Comparison of ENCODE assay signal across 1 cellular context in the genomic region with DNA sequence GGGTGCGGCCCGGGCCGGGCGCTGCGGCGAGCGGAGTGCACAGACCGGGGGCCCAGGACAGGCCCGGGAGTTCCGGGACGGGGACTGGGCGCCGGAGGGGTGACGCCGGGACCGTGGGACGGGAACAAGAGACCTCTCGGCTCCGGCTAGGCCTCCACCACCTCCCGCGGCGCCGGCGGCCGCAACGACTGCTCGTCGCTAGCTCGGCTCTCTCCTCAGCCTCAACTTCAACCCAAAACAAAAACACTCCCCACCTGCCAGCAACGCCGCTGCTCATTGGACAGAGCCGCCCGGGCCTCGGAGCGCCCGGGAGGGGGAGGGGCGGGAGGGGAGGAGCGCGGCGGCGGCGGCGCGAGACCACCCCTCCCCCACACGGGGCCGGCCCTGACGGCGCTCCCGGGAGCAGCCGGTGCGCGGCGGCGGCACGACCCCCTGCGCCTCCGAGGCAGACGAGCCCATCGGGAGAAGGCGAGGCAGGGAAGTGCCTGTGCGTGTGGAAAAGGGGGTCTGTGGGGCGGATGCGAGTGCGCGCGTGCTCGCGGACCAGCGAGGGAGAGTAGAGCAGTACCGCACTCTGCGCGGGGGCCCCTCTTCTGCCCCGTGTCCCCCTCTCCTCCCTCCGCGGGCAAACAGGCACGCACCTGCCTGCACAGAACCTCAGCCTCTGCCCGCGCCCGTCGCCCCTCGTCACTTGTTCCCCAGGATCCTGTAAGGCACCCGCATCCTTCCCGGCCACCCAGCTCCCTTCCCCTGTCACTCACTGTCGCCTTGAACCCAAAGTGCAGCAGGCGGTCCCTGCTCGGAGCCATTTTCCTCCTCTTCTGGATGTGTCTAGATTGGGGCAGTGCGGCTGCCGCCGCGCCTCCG.
A peak's percentile ranks its signal among the peaks of the same experiment; 100 is the strongest.
TF ChIP-seq lines count a peak whose summit lies in the region.

A gene with protein sequence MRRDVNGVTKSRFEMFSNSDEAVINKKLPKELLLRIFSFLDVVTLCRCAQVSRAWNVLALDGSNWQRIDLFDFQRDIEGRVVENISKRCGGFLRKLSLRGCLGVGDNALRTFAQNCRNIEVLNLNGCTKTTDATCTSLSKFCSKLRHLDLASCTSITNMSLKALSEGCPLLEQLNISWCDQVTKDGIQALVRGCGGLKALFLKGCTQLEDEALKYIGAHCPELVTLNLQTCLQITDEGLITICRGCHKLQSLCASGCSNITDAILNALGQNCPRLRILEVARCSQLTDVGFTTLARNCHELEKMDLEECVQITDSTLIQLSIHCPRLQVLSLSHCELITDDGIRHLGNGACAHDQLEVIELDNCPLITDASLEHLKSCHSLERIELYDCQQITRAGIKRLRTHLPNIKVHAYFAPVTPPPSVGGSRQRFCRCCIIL (minus strand): TSS at position 215 of the 867 bp plus-strand sequence. CDS start 224 bp downstream, outside the sequence.

TF ChIP-seq in K562, 482 proteins besides CTCF, POLR2A, EP300 and RAD21 (continued from another document and continues in another):
- TF ChIP-seq, protein P1, sequence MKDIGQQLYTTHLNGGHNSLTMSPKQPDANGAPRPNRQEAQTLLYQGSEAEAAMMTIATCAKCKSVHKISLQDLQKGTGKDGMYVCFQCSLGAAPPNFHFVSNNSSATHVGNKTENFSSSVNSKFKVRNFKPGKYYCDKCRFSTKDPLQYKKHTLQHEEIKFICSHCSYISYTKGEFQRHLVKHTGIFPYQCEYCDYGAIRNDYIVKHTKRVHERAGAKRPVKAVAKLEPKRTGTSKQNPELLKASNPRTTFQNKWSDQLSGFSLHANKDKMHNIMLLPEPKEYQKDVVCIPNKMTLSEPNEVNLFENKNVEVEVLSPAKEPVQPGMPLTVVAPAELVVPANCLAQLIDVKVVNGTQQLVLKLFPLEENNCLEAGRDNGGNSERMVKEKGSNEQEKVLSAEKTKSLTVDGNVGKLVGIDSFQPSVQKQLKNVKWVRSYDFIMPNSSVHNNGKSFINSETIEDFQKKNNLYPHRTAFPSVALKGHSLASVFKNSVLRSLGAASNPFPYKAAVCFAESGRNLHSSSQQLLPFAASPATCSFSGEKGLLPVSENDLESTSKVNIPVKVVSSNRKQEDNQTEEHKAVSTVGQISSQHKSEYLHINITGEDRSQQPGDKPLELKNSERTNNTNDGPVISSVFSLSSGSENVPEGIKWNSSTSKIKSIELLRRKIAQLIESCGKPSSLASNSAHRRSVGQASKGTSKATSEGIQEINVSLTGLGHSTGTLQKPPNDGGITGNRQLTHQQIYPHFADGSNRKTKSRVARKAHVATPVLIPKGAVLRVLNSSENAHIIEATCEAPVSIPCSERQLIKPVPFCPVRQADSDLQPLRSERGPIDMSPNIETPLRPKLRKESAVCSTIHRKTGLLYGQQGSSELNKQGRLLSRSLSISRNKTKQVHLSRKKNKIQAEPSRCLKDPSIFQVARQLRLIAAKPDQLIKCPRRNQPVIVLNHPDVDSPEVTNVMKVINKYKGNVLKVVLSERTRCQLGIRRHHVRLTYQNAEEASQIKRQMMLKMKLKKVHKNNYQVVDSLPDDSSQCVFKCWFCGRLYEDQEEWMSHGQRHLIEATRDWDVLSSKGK (CRISPR knock-in tag; IDR thresholded peaks at IDR 0.05), result no peak
- peak in 2 of 3 experiments; percentile 56 to 82 for TF ChIP-seq YY1 (IDR thresholded peaks at IDR 0.05; ENCODE audit: borderline replicate concordance in 1 of 3, control insufficient read depth in 1 of 3, extremely low read depth in 1 of 3, insufficient read depth in 3 of 3, insufficient read length in 1 of 3, insufficient replicate concordance in 2 of 3, low read depth in 1 of 3, low read length in 2 of 3)
- TF ChIP-seq, protein P2, sequence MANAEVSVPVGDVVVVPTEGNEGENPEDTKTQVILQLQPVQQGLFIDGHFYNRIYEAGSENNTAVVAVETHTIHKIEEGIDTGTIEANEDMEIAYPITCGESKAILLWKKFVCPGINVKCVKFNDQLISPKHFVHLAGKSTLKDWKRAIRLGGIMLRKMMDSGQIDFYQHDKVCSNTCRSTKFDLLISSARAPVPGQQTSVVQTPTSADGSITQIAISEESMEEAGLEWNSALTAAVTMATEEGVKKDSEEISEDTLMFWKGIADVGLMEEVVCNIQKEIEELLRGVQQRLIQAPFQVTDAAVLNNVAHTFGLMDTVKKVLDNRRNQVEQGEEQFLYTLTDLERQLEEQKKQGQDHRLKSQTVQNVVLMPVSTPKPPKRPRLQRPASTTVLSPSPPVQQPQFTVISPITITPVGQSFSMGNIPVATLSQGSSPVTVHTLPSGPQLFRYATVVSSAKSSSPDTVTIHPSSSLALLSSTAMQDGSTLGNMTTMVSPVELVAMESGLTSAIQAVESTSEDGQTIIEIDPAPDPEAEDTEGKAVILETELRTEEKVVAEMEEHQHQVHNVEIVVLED (CRISPR knock-in tag; IDR thresholded peaks at IDR 0.05), result peak; percentile 41; the same call in 1 of the 2 replicates
- TF ChIP-seq NFYB (IDR thresholded peaks at IDR 0.05; ENCODE audit: extremely low read depth, insufficient read length), result peak; percentile 47
- TF ChIP-seq, protein P3, sequence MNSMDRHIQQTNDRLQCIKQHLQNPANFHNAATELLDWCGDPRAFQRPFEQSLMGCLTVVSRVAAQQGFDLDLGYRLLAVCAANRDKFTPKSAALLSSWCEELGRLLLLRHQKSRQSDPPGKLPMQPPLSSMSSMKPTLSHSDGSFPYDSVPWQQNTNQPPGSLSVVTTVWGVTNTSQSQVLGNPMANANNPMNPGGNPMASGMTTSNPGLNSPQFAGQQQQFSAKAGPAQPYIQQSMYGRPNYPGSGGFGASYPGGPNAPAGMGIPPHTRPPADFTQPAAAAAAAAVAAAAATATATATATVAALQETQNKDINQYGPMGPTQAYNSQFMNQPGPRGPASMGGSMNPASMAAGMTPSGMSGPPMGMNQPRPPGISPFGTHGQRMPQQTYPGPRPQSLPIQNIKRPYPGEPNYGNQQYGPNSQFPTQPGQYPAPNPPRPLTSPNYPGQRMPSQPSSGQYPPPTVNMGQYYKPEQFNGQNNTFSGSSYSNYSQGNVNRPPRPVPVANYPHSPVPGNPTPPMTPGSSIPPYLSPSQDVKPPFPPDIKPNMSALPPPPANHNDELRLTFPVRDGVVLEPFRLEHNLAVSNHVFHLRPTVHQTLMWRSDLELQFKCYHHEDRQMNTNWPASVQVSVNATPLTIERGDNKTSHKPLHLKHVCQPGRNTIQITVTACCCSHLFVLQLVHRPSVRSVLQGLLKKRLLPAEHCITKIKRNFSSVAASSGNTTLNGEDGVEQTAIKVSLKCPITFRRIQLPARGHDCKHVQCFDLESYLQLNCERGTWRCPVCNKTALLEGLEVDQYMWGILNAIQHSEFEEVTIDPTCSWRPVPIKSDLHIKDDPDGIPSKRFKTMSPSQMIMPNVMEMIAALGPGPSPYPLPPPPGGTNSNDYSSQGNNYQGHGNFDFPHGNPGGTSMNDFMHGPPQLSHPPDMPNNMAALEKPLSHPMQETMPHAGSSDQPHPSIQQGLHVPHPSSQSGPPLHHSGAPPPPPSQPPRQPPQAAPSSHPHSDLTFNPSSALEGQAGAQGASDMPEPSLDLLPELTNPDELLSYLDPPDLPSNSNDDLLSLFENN (IDR thresholded peaks at IDR 0.05; ENCODE audit: low read depth in 2 of 2, low read length in 2 of 2), result peak in 1 of 2 experiments; percentile 32; a peak in 1 of 4 replicates
- no peak for TF ChIP-seq KLF1 (tag; IDR thresholded peaks at IDR 0.05)
- TF ChIP-seq MIER1 (IDR thresholded peaks at IDR 0.05; ENCODE audit: low read depth), result no peak
- TF ChIP-seq SREBF2 (CRISPR knock-in tag; IDR thresholded peaks at IDR 0.05), result no peak
- TF ChIP-seq POU5F1 (IDR thresholded peaks at IDR 0.05; ENCODE audit: borderline replicate concordance, low read depth, low read length, partially characterized antibody), result no peak
- peak; percentile 74; the same call in 1 of the 2 replicates for TF ChIP-seq CHD2 (IDR thresholded peaks at IDR 0.05; ENCODE audit: low read depth, low read length)
- peak; percentile 76; the same call in 1 of the 2 replicates for TF ChIP-seq MBD2 (IDR thresholded peaks at IDR 0.05; ENCODE audit: borderline replicate concordance, low read depth)
- 0 out of 2 replicates have a peak, but pooled peaks have one; percentile 28 for TF ChIP-seq PHF21A (IDR thresholded peaks at IDR 0.05; ENCODE audit: borderline replicate concordance, low read depth)
- peak; percentile 43 for TF ChIP-seq E2F3 (CRISPR knock-in tag; IDR thresholded peaks at IDR 0.05)
- TF ChIP-seq ZNF212 (CRISPR knock-in tag; IDR thresholded peaks at IDR 0.05), result no peak
- TF ChIP-seq SP1 (CRISPR knock-in tag; IDR thresholded peaks at IDR 0.05), result 0 out of 2 replicates have a peak, but pooled peaks have one; percentile 32
- TF ChIP-seq CXXC5 (CRISPR knock-in tag; IDR thresholded peaks at IDR 0.05), result peak; percentile 89
- TF ChIP-seq, protein P4, sequence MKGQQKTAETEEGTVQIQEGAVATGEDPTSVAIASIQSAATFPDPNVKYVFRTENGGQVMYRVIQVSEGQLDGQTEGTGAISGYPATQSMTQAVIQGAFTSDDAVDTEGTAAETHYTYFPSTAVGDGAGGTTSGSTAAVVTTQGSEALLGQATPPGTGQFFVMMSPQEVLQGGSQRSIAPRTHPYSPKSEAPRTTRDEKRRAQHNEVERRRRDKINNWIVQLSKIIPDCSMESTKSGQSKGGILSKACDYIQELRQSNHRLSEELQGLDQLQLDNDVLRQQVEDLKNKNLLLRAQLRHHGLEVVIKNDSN (CRISPR knock-in tag; IDR thresholded peaks at IDR 0.05), result no peak
- TF ChIP-seq NCOA6 (IDR thresholded peaks at IDR 0.05), result no peak
- 0 out of 2 replicates have a peak, but pooled peaks have one; percentile 11 for TF ChIP-seq LARP7 (IDR thresholded peaks at IDR 0.05)
- no peak for TF ChIP-seq DMBX1 (CRISPR knock-in tag; IDR thresholded peaks at IDR 0.05; ENCODE audit: borderline replicate concordance)
- peak; percentile 95 for TF ChIP-seq PRPF4 (IDR thresholded peaks at IDR 0.05; ENCODE audit: insufficient read depth, low read depth, low read length, poor library complexity, severe bottlenecking)
- TF ChIP-seq, protein P5, sequence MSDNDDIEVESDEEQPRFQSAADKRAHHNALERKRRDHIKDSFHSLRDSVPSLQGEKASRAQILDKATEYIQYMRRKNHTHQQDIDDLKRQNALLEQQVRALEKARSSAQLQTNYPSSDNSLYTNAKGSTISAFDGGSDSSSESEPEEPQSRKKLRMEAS (CRISPR knock-in tag; IDR thresholded peaks at IDR 0.05), result 0 out of 2 replicates have a peak, but pooled peaks have one; percentile 50
- TF ChIP-seq NONO (IDR thresholded peaks at IDR 0.05; ENCODE audit: low read depth in 2 of 2, low read length in 1 of 2), result peak; percentile 68; a peak in 2 of 4 replicates
- peak; percentile 70 for TF ChIP-seq FIP1L1 (IDR thresholded peaks at IDR 0.05; ENCODE audit: low read depth, low read length, poor library complexity, severe bottlenecking)
- 0 out of 2 replicates have a peak, but pooled peaks have one; percentile 51 for TF ChIP-seq ZBTB17 (CRISPR knock-in tag; IDR thresholded peaks at IDR 0.05)
- 0 out of 4 replicates have a peak, but pooled peaks of 1 of the 2 experiments have one; percentile 9 for TF ChIP-seq KDM4B (IDR thresholded peaks at IDR 0.05; ENCODE audit: borderline replicate concordance in 2 of 2, low read depth in 1 of 2)
- TF ChIP-seq ETV1 (tag; conservative IDR thresholded peaks at IDR 0.05; ENCODE audit: low read depth), result no peak
- TF ChIP-seq, protein P6, sequence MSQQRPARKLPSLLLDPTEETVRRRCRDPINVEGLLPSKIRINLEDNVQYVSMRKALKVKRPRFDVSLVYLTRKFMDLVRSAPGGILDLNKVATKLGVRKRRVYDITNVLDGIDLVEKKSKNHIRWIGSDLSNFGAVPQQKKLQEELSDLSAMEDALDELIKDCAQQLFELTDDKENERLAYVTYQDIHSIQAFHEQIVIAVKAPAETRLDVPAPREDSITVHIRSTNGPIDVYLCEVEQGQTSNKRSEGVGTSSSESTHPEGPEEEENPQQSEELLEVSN (IDR thresholded peaks at IDR 0.05; ENCODE audit: borderline replicate concordance in 1 of 2, extremely low read depth in 1 of 2, insufficient read depth in 1 of 2, insufficient read length in 1 of 2, low read depth in 1 of 2, low read length in 1 of 2, poor library complexity in 1 of 2, severe bottlenecking in 1 of 2), result peak; percentile 39 to 52
- TF ChIP-seq U2AF1 (optimal IDR thresholded peaks at IDR 0.05; ENCODE audit: low read depth, low read length), result peak; percentile 54
- peak; percentile 96 for TF ChIP-seq POLR2G (IDR thresholded peaks at IDR 0.05; ENCODE audit: low read depth, low read length)
- TF ChIP-seq ZNF780A (CRISPR knock-in tag; IDR thresholded peaks at IDR 0.05), result no peak
- TF ChIP-seq HMGN3 (IDR thresholded peaks at IDR 0.05; ENCODE audit: borderline replicate concordance, extremely low read depth, insufficient read length, low read depth, low read length), result peak; percentile 33
- TF ChIP-seq SMAD4 (CRISPR knock-in tag; conservative IDR thresholded peaks at IDR 0.05), result peak; percentile 90
- TF ChIP-seq, protein P7, sequence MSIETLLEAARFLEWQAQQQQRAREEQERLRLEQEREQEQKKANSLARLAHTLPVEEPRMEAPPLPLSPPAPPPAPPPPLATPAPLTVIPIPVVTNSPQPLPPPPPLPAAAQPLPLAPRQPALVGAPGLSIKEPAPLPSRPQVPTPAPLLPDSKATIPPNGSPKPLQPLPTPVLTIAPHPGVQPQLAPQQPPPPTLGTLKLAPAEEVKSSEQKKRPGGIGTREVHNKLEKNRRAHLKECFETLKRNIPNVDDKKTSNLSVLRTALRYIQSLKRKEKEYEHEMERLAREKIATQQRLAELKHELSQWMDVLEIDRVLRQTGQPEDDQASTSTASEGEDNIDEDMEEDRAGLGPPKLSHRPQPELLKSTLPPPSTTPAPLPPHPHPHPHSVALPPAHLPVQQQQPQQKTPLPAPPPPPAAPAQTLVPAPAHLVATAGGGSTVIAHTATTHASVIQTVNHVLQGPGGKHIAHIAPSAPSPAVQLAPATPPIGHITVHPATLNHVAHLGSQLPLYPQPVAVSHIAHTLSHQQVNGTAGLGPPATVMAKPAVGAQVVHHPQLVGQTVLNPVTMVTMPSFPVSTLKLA (conservative IDR thresholded peaks at IDR 0.05), result peak; percentile 55 to 88; a peak in 3 of 4 replicates
- peak; percentile 43 for TF ChIP-seq RBM22 (IDR thresholded peaks at IDR 0.05; ENCODE audit: low read depth, low read length, poor library complexity, severe bottlenecking)
- TF ChIP-seq ATF1 (CRISPR knock-in tag; IDR thresholded peaks at IDR 0.05), result no peak
- TF ChIP-seq ATF1 (tag; IDR thresholded peaks at IDR 0.05), result peak; percentile 57
- TF ChIP-seq RBM15 (IDR thresholded peaks at IDR 0.05; ENCODE audit: insufficient read depth, low read length), result no peak
- TF ChIP-seq, protein P8, sequence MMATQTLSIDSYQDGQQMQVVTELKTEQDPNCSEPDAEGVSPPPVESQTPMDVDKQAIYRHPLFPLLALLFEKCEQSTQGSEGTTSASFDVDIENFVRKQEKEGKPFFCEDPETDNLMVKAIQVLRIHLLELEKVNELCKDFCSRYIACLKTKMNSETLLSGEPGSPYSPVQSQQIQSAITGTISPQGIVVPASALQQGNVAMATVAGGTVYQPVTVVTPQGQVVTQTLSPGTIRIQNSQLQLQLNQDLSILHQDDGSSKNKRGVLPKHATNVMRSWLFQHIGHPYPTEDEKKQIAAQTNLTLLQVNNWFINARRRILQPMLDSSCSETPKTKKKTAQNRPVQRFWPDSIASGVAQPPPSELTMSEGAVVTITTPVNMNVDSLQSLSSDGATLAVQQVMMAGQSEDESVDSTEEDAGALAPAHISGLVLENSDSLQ (IDR thresholded peaks at IDR 0.05), result peak; percentile 95
- 0 out of 2 replicates have a peak, but pooled peaks have one; percentile 47 for TF ChIP-seq ZBED1 (IDR thresholded peaks at IDR 0.05)
